Comparison of ENCODE assay signal across 16 cellular contexts in the genomic region with DNA sequence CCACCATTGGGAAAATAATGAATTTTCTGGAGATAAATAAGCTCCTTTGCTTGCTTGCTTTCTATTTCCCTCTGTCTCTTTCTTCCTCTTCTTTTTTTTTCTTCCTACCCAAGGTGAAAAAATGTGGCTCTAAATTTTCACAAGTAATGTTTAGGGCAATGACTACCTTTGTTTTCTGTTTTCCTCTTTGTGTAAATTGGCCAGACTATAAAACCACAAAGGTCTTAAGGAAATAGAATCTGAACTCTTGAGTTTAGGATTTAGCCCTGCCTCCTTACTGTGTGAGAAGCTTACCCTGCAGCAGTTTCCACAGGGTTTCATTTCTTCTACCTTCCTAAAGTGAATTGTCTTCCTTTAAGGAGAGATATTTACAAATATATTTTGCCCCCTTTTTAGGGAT.
DNase-seq lines count a peak whose midpoint lies in the region; ATAC-seq and TF ChIP-seq lines count a peak whose summit lies in the region.
"Had no signal": no experiment of that assay in that cellular context is flagged by ENCODE, and none has a peak within 500 bp of the region (broad histone marks: within the 10 kb centered on the region; RNA-seq: fewer than 3 reads in every experiment).

No MANE protein-coding gene starts in this region.

- H3K9me3 ChIP-seq in cardiac muscle cell (ENCODE audit: low read depth) (no peaks in the 10 kb centered on the region), mesodermal cell (ENCODE audit: control insufficient read depth, low read length) (no peaks in the 10 kb centered on the region), heart left ventricle (no peaks in the 10 kb centered on the region)

- ATAC-seq in Right ventricle myocardium superior (ENCODE audit: poor library complexity) (no peak), heart left ventricle (no peak)
- ATAC-seq: naive thymus-derived CD8-positive, alpha-beta T cell had no signal

- DNase-seq in cardiac muscle cell (ENCODE audit: low read depth in 1 of 2, low spot score in 1 of 2) = no peak
- no peak for DNase-seq in Right ventricle myocardium superior
- no peak for DNase-seq in chondrocyte (ENCODE audit: low spot score)
- no peak for DNase-seq in putamen (ENCODE audit: low spot score)
- no peak for DNase-seq in inferior parietal cortex (ENCODE audit: extremely low spot score)
- no peak for DNase-seq in heart left ventricle
- DNase-seq in glomerular visceral epithelial cell (ENCODE audit: extremely low spot score) = no peak
- DNase-seq: activated CD4-positive, alpha-beta memory T cell treated with anti-CD3 and anti-CD28 coated beads, Interleukin-2, amount 10 ng/mL, durations not matched to agents 7 days and 5 days; activated gamma-delta T cell; KBM-7; naive thymus-derived CD8-positive, alpha-beta T cell; NCI-H1694; NCI-H69; SHP77 had no signal

- peaks cover 15% of the 10 kb centered on the region for H3K4me1 ChIP-seq in cardiac muscle cell (ENCODE audit: low read depth)
- H3K4me1 ChIP-seq in mesodermal cell (ENCODE audit: control insufficient read depth, insufficient read depth, low read length, poor library complexity, severe bottlenecking) = peaks cover 32% of the 10 kb centered on the region
- H3K4me1 ChIP-seq in heart left ventricle = peaks cover 0 to 11% (median 0%) of the 10 kb centered on the region in 12 donors

- H3K27ac Mint-ChIP-seq in chondrocyte (ENCODE audit: unreplicated experiment) = peak overlapping the region; percentile 50
- H3K27ac Mint-ChIP-seq: activated CD4-positive, alpha-beta memory T cell treated with anti-CD3 and anti-CD28 coated beads, Interleukin-2, amount 10 ng/mL, durations not matched to agents 7 days and 5 days; naive thymus-derived CD8-positive, alpha-beta T cell had no signal

- H3K4me3 ChIP-seq in cardiac muscle cell (no peak overlapping the region), mesodermal cell (ENCODE audit: extremely low read depth, insufficient read depth, low read length, poor library complexity, severe bottlenecking) (peak overlapping the region; percentile 7), heart left ventricle (no peak overlapping the region)

- TF ChIP-seq CTCF in cardiac muscle cell (IDR thresholded peaks at IDR 0.05; ENCODE audit: low read depth, low read length) (no peak), chondrocyte (IDR thresholded peaks at IDR 0.05) (no peak), heart left ventricle (IDR thresholded peaks at IDR 0.05) (no peak)

- no peaks in the 10 kb centered on the region for H3K36me3 Mint-ChIP-seq in chondrocyte (ENCODE audit: low read depth)
- H3K36me3 Mint-ChIP-seq: naive thymus-derived CD8-positive, alpha-beta T cell had no signal

- intact Hi-C loops in Right ventricle myocardium superior (cut with DNase I) (no loop called here), heart left ventricle (cut with DNase I) (no loop called here)

- H3K27me3 ChIP-seq in cardiac muscle cell = no peaks in the 10 kb centered on the region
- H3K27me3 ChIP-seq in heart left ventricle = no peaks in the 10 kb centered on the region

- TF ChIP-seq POLR2A in heart left ventricle (IDR thresholded peaks at IDR 0.05) = no peak

- H3K4me1 Mint-ChIP-seq in chondrocyte (ENCODE audit: low read depth) = peaks cover 30% of the 10 kb centered on the region
- H3K4me1 Mint-ChIP-seq: activated CD4-positive, alpha-beta memory T cell treated with anti-CD3 and anti-CD28 coated beads, Interleukin-2, amount 10 ng/mL, durations not matched to agents 7 days and 5 days; central memory CD8-positive, alpha-beta T cell; naive thymus-derived CD8-positive, alpha-beta T cell had no signal

- no peak overlapping the region for H3K4me3 Mint-ChIP-seq in chondrocyte (ENCODE audit: unreplicated experiment)
- H3K4me3 Mint-ChIP-seq: activated CD4-positive, alpha-beta memory T cell treated with anti-CD3 and anti-CD28 coated beads, Interleukin-2, amount 10 ng/mL, durations not matched to agents 7 days and 5 days; central memory CD8-positive, alpha-beta T cell; naive thymus-derived CD8-positive, alpha-beta T cell had no signal

- H3K9me3 Mint-ChIP-seq in chondrocyte (ENCODE audit: low read depth) = no peaks in the 10 kb centered on the region
- H3K9me3 Mint-ChIP-seq: activated CD4-positive, alpha-beta memory T cell treated with anti-CD3 and anti-CD28 coated beads, Interleukin-2, amount 10 ng/mL, durations not matched to agents 7 days and 5 days; central memory CD8-positive, alpha-beta T cell had no signal

- H3K27ac ChIP-seq in cardiac muscle cell (peak overlapping the region; percentile 9), mesodermal cell (ENCODE audit: low read depth, low read length, severe bottlenecking) (peak overlapping the region; percentile 96), heart left ventricle (no peak overlapping the region)

- H3K36me3 ChIP-seq in cardiac muscle cell (no peaks in the 10 kb centered on the region), mesodermal cell (ENCODE audit: control insufficient read depth, insufficient read depth, low read length) (no peaks in the 10 kb centered on the region), heart left ventricle (no peaks in the 10 kb centered on the region)

- H3K27me3 Mint-ChIP-seq in chondrocyte (ENCODE audit: low read depth) = no peaks in the 10 kb centered on the region
- H3K27me3 Mint-ChIP-seq: activated CD4-positive, alpha-beta memory T cell treated with anti-CD3 and anti-CD28 coated beads, Interleukin-2, amount 10 ng/mL, durations not matched to agents 7 days and 5 days; central memory CD8-positive, alpha-beta T cell had no signal

Comparison
In these comparisons a context has a peak if more than half of its experiments do, and no peak if none do; other contexts are left out.
1. H3K27ac ChIP-seq: peak in cardiac muscle cell (single experiment) and mesodermal cell (single experiment); none in heart left ventricle (0 of 12).